Comparison of ENCODE assay signal across 1 cellular context in the genomic region with DNA sequence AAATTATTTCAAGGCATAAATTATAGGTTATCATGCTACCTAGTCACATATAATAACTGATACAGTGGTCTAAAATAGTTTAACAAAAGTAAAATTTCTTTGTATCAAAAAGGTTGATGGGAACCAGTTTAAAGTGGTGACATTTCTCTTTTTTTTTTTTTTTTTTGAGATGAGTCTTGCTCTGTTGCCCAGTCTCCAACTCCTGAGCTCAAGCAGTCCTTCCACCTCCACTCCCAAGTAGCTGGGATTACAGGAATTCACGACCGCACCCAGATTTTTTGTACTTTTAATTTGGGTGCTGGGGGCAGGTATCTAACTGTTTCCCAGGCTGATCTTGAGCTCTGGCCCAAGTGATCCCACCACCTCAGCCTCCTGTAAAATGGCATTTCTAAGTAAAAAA.
TF ChIP-seq lines count a peak whose summit lies in the region.

No MANE protein-coding gene starts in this region.

TF ChIP-seq in HepG2, 621 proteins besides CTCF, POLR2A, EP300 and RAD21:
- TF ChIP-seq HOXA9 (CRISPR knock-in tag; IDR thresholded peaks at IDR 0.05; ENCODE audit: borderline replicate concordance) (no peak), ZBTB1 (CRISPR knock-in tag; IDR thresholded peaks at IDR 0.05; ENCODE audit: borderline replicate concordance) (no peak), ZFP1 (CRISPR knock-in tag; IDR thresholded peaks at IDR 0.05) (no peak), RBFOX2 (IDR thresholded peaks at IDR 0.05; ENCODE audit: low read depth, low read length) (no peak), ZNF121 (CRISPR knock-in tag; IDR thresholded peaks at IDR 0.05) (peak; percentile 88), ZNF749 (CRISPR knock-in tag; IDR thresholded peaks at IDR 0.05; ENCODE audit: borderline replicate concordance) (no peak)
- TF ChIP-seq, protein P1, sequence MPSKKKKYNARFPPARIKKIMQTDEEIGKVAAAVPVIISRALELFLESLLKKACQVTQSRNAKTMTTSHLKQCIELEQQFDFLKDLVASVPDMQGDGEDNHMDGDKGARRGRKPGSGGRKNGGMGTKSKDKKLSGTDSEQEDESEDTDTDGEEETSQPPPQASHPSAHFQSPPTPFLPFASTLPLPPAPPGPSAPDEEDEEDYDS (CRISPR knock-in tag; IDR thresholded peaks at IDR 0.05) = no peak
- TF ChIP-seq, protein P2, sequence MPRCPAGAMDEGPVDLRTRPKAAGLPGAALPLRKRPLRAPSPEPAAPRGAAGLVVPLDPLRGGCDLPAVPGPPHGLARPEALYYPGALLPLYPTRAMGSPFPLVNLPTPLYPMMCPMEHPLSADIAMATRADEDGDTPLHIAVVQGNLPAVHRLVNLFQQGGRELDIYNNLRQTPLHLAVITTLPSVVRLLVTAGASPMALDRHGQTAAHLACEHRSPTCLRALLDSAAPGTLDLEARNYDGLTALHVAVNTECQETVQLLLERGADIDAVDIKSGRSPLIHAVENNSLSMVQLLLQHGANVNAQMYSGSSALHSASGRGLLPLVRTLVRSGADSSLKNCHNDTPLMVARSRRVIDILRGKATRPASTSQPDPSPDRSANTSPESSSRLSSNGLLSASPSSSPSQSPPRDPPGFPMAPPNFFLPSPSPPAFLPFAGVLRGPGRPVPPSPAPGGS (CRISPR knock-in tag; IDR thresholded peaks at IDR 0.05) = no peak
